Comparison of ENCODE assay signal across 8 cellular contexts in the genomic region with DNA sequence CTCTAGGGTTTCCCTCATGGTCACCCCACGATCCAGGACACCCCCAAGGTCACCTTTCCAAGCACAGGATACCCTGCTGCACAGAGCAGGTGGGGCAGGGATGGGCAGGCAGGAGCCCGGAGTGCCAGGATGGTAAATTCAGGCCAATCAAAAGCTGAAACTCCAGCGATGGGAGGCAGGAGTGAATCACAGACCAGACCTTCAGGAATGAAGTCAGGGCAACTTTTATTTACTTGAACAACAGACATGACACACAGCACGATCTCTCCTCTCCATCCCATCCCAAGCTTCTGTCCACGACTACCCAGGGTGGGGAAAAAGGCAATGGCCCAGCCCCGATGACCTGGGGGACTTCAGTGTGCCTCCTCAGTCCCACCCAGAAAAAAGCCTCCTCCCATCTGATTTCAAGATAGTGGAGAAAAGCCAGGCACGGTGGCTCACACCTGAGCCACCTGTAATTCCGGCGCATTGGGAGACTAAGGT. TPM values are rescaled to one million over a fixed set of nuclear protein-coding genes. Genes with fewer than 3 reads are reported as not detected.
A peak's percentile ranks its signal among the peaks of the same experiment; 100 is the strongest.
DNase-seq lines count a peak whose midpoint lies in the region; ATAC-seq and TF ChIP-seq lines count a peak whose summit lies in the region.

No MANE protein-coding gene starts in this region.

- H3K36me3 Mint-ChIP-seq in CD4-positive, CD25-positive, alpha-beta regulatory T cell: no peaks in the 10 kb centered on the region
- no peaks in the 10 kb centered on the region for H3K36me3 Mint-ChIP-seq in naive thymus-derived CD8-positive, alpha-beta T cell

- TF ChIP-seq CTCF in OCI-LY3 (IDR thresholded peaks at IDR 0.05; ENCODE audit: low read depth, low read length): no peak

- H3K4me2 ChIP-seq in OCI-LY3 (ENCODE audit: low read length): peak overlapping the region; percentile 94

- H3K27ac ChIP-seq in CD4-positive, CD25-positive, alpha-beta regulatory T cell (ENCODE audit: insufficient read depth, low read length, poor library complexity, severe bottlenecking): peak overlapping the region; percentile 81
- no peak overlapping the region for H3K27ac ChIP-seq in OCI-LY3 (ENCODE audit: low read length)

- H3K4me3 Mint-ChIP-seq in CD4-positive, CD25-positive, alpha-beta regulatory T cell: peak overlapping the region; percentile 83 to 90 (median 89)
- H3K4me3 Mint-ChIP-seq in naive thymus-derived CD8-positive, alpha-beta T cell: peak overlapping the region; percentile 82 to 94 (median 88)

- DNase-seq in CD4-positive, CD25-positive, alpha-beta regulatory T cell: no peak
- DNase-seq in cerebellar cortex (ENCODE audit: low spot score) (peak; percentile 73), iPS-NIHi7 (ENCODE audit: extremely low spot score) (no peak), LoVo (ENCODE audit: low spot score) (no peak), COLO668 (lab: John Stamatoyannopoulos, UW; ENCODE audit: unreplicated experiment) (no peak), SHP77 (lab: John Stamatoyannopoulos, UW) (no peak)
- no peak for DNase-seq in naive thymus-derived CD8-positive, alpha-beta T cell

- H3K27me3 Mint-ChIP-seq in CD4-positive, CD25-positive, alpha-beta regulatory T cell: peaks cover 5% of the 10 kb centered on the region
- H3K27me3 Mint-ChIP-seq in naive thymus-derived CD8-positive, alpha-beta T cell: no peaks in the 10 kb centered on the region

- H3K4me3 ChIP-seq in CD4-positive, CD25-positive, alpha-beta regulatory T cell (ENCODE audit: low read depth, low read length): peak overlapping the region; percentile 68
- peak overlapping the region; percentile 89 for H3K4me3 ChIP-seq in OCI-LY3 (ENCODE audit: low read length)

- ATAC-seq in CD4-positive, CD25-positive, alpha-beta regulatory T cell (ENCODE audit: low read depth in 2 of 2): no peak
- no peak for ATAC-seq in naive thymus-derived CD8-positive, alpha-beta T cell

- peaks cover 57% of the 10 kb centered on the region for H3K4me1 ChIP-seq in CD4-positive, CD25-positive, alpha-beta regulatory T cell (ENCODE audit: control insufficient read depth, insufficient read depth, low read length, poor library complexity, severe bottlenecking)
- H3K4me1 ChIP-seq in OCI-LY3 (ENCODE audit: low read length): peaks cover 32% of the 10 kb centered on the region

- peaks cover 13% of the 10 kb centered on the region for H3K79me2 ChIP-seq in OCI-LY3 (ENCODE audit: low read length)

- peak overlapping the region; percentile 48; the same call in 1 of the 2 replicates for H3K9ac ChIP-seq in OCI-LY3 (ENCODE audit: low read length)

- H2AFZ ChIP-seq in OCI-LY3 (ENCODE audit: low read depth, low read length): no peak overlapping the region

- peaks cover 9% of the 10 kb centered on the region for H3K36me3 ChIP-seq in CD4-positive, CD25-positive, alpha-beta regulatory T cell (ENCODE audit: control insufficient read depth, insufficient read depth, low read length)
- H3K36me3 ChIP-seq in OCI-LY3 (replicated peaks; ENCODE audit: low read depth, low read length): peaks cover 13% of the 10 kb centered on the region

- peaks cover 6 to 59% (median 33%) of the 10 kb centered on the region in 4 donors for H3K4me1 Mint-ChIP-seq in CD4-positive, CD25-positive, alpha-beta regulatory T cell
- peaks cover 17 to 57% (median 49%) of the 10 kb centered on the region in 4 donors for H3K4me1 Mint-ChIP-seq in naive thymus-derived CD8-positive, alpha-beta T cell

- peak overlapping the region; percentile 94 to 99 (median 97) for H3K27ac Mint-ChIP-seq in CD4-positive, CD25-positive, alpha-beta regulatory T cell
- peak overlapping the region; percentile 84 to 99 (median 93) for H3K27ac Mint-ChIP-seq in naive thymus-derived CD8-positive, alpha-beta T cell

- H3K9me3 ChIP-seq in CD4-positive, CD25-positive, alpha-beta regulatory T cell (ENCODE audit: control insufficient read depth in 2 of 2, low read length in 2 of 2): no peaks in the 10 kb centered on the region
- no peaks in the 10 kb centered on the region for H3K9me3 ChIP-seq in OCI-LY3 (ENCODE audit: insufficient read depth, low read length)

- POLR2A ChIA-PET in naive thymus-derived CD8-positive, alpha-beta T cell (lab: Charles Lee): interaction anchor here (0.8 to 8.7 kb wide), 4 partner anchors 14 to 630 kb away, joined by 3 to 110 read pairs (median 50); a partner anchor contains a TSS

- peaks cover 0 to 2% (median 0%) of the 10 kb centered on the region in 7 donors for H3K9me3 Mint-ChIP-seq in CD4-positive, CD25-positive, alpha-beta regulatory T cell
- H3K9me3 Mint-ChIP-seq in naive thymus-derived CD8-positive, alpha-beta T cell: no peaks in the 10 kb centered on the region

- H3K27me3 ChIP-seq in CD4-positive, CD25-positive, alpha-beta regulatory T cell (ENCODE audit: control insufficient read depth, insufficient read depth, low read length): no peaks in the 10 kb centered on the region
- no peaks in the 10 kb centered on the region for H3K27me3 ChIP-seq in OCI-LY3 (ENCODE audit: low read depth, low read length)

- H4K20me1 ChIP-seq in OCI-LY3 (ENCODE audit: insufficient read depth, low read length): no peaks in the 10 kb centered on the region

RNA-seq across cellular contexts. Expression of a gene that starts 39.1 kb away (rescaled TPM):
- total RNA-seq in CD4-positive, CD25-positive, alpha-beta regulatory T cell: 4.5 TPM
- under 1 TPM; 0.46 to 0.82 (median 0.54) TPM for polyA plus RNA-seq in CD4-positive, CD25-positive, alpha-beta regulatory T cell
- total RNA-seq in naive thymus-derived CD8-positive, alpha-beta T cell: 1 to 10 TPM; 7.8 to 8.1 TPM
- 1 to 10 TPM in 2 of 3 donors, under 1 TPM in 1; 0.30 to 1.5 (median 1.1) TPM for polyA plus RNA-seq in naive thymus-derived CD8-positive, alpha-beta T cell

RNA-seq across cellular contexts. Expression of a gene that starts 42.6 kb away (rescaled TPM):
- total RNA-seq in CD4-positive, CD25-positive, alpha-beta regulatory T cell: not detected
- not detected for polyA plus RNA-seq in CD4-positive, CD25-positive, alpha-beta regulatory T cell
- total RNA-seq in naive thymus-derived CD8-positive, alpha-beta T cell: not detected
- polyA plus RNA-seq in naive thymus-derived CD8-positive, alpha-beta T cell: not detected
